Comparison of ENCODE assay signal across 8 cellular contexts in the genomic region with DNA sequence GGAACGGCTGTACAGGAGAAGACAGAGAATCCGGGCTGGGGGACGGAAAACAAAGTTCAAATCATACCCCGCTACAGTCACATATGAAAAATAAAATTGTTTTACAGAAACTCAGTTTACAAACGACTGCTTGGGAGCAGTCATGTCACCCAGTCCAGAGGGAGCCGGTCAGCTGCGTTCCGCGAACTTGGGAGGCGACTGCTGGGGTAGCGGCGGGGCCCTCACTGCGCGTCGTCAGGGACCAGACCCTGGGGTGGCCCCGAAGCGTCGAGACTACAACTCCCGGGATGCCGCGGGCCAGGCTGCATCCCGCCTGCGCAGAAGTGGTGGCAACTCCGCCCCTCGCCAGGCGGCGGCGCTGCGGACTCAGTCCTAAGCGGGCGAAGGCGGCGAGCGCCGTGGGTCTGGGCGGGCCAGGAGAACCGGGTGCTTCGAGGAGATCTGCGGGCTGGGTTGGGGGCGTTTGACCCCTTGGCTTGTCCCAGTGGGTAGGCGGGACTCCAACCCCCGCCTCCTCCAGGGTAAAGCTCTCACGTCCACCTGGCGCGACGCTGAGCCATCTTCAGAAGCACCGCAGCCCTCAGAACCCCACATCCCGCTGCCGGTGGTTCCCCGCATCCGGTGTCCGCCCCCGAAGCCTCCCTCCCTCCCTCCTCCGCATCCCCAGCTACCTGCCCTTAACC. TPM values are rescaled to one million over a fixed set of nuclear protein-coding genes. Genes with fewer than 3 reads are reported as not detected.
DNase-seq lines count a peak whose midpoint lies in the region; ATAC-seq and TF ChIP-seq lines count a peak whose summit lies in the region.

No MANE protein-coding gene starts in this region.

- peak overlapping the region; percentile 96 to 99 (median 98) for H3K4me3 Mint-ChIP-seq in naive B cell
- peak overlapping the region; percentile 89 for H3K4me3 Mint-ChIP-seq in stimulated activated effector memory CD8-positive, alpha-beta T cell treated with anti-CD3 and anti-CD28 coated beads, Interleukin-12 subunit alpha, Interleukin-12 subunit beta, amount 100 ng/mL, for 72 hours

- ATAC-seq in GM21737 (IDR thresholded peaks at IDR 0.05; ENCODE audit: unreplicated experiment) = peak; percentile 84
- ATAC-seq in naive B cell (ENCODE audit: low read depth in 2 of 2) = peak; percentile 83 to 86
- peak; percentile 92 for ATAC-seq in stimulated activated effector memory CD8-positive, alpha-beta T cell treated with anti-CD3 and anti-CD28 coated beads, Interleukin-12 subunit alpha, Interleukin-12 subunit beta, amount 100 ng/mL, for 72 hours

- peaks cover 55 to 87% (median 82%) of the 10 kb centered on the region in 3 donors for H3K4me1 Mint-ChIP-seq in naive B cell
- H3K4me1 Mint-ChIP-seq in stimulated activated effector memory CD8-positive, alpha-beta T cell treated with anti-CD3 and anti-CD28 coated beads, Interleukin-12 subunit alpha, Interleukin-12 subunit beta, amount 100 ng/mL, for 72 hours = peaks cover 58% of the 10 kb centered on the region

- H3K36me3 ChIP-seq in DOHH2 (ENCODE audit: control insufficient read depth, low read length) = peaks cover 19% of the 10 kb centered on the region
- H3K36me3 ChIP-seq in PC-9 (ENCODE audit: low read depth) = no peaks in the 10 kb centered on the region
- H3K36me3 ChIP-seq in esophagus squamous epithelium = no peaks in the 10 kb centered on the region

- H3K9me3 ChIP-seq in DOHH2 (ENCODE audit: control insufficient read depth, insufficient read depth, low read length) (no peaks in the 10 kb centered on the region), PC-9 (ENCODE audit: insufficient read depth, low read depth) (no peaks in the 10 kb centered on the region), esophagus squamous epithelium (no peaks in the 10 kb centered on the region)

- no TSS peak for BruUV-seq in PC-9 (replicated peaks; lab: Mats Ljungman, UMichigan)

- WGBS in esophagus squamous epithelium, 2 donors = 1 to 2% methylated on average over 6 to 15 of the region's 54 CpGs

- H3K4me1 ChIP-seq in DOHH2 (ENCODE audit: control insufficient read depth, low read length) = peaks cover 51% of the 10 kb centered on the region
- H3K4me1 ChIP-seq in PC-9 (replicated peaks; ENCODE audit: insufficient read depth) = peaks cover 5% of the 10 kb centered on the region; the same call in 1 of the 2 replicates
- H3K4me1 ChIP-seq in esophagus squamous epithelium = peaks cover 8 to 63% (median 15%) of the 10 kb centered on the region in 3 donors

- in situ Hi-C loops in KBM-7 (cut with MboI; ENCODE audit: low pct_unique_long_range_greater_than_20kb, low sequenced_read_pairs) = no loop called here

- intact Hi-C loops in PC-9 (cut with micrococcal nuclease; ENCODE audit: unreplicated experiment) (loop anchor here (1.0 to 5.0 kb wide), 4 partner anchors 42 to 181 kb away; partner anchors contain the start of genes CREB3, FAM221B, TESK1 and TLN1), esophagus squamous epithelium (cut with DNase I) (no loop called here)

- H3F3A ChIP-seq in DOHH2 (ENCODE audit: control insufficient read depth, insufficient read depth) (peaks cover 34% of the 10 kb centered on the region), PC-9 (ENCODE audit: insufficient read depth, low read depth) (no peaks in the 10 kb centered on the region)

- no peaks in the 10 kb centered on the region for H3K27me3 Mint-ChIP-seq in naive B cell

- peak; percentile 88 for TF ChIP-seq CTCF in DOHH2 (IDR thresholded peaks at IDR 0.05; ENCODE audit: low read depth, low read length, poor library complexity, severe bottlenecking)
- peak; percentile 73 for TF ChIP-seq CTCF in PC-9 (conservative IDR thresholded peaks at IDR 0.05)
- peak; percentile 93 to 99 (median 98) for TF ChIP-seq CTCF in esophagus squamous epithelium (IDR thresholded peaks at IDR 0.05)

- DNase-seq in KBM-7 (peak; percentile 96), PC-9 (peak; percentile 61 to 88), esophagus squamous epithelium (lab: John Stamatoyannopoulos, UW) (peak; percentile 57), naive B cell (peak; percentile 92)
- DNase-seq in activated T-cell treated with anti-CD3 and anti-CD28 coated beads, Interleukin-2, amount 50 U/mL, for 48 hours = peak; percentile 95 to 96
- peak; percentile 96 for DNase-seq in stimulated activated effector memory CD8-positive, alpha-beta T cell treated with anti-CD3 and anti-CD28 coated beads, Interleukin-12 subunit alpha, Interleukin-12 subunit beta, amount 100 ng/mL, for 72 hours (ENCODE audit: low spot score in 2 of 2)

- CTCF ChIA-PET in PC-9 (lab: Charles Lee) = interaction anchor here (0.5 to 1.5 kb wide), 4 partner anchors 236 to 467 kb away, joined by 3 to 6 read pairs (median 4); no protein-coding TSS in a partner anchor

- H3K27ac Mint-ChIP-seq in naive B cell = peak overlapping the region; percentile 96 to 99 (median 98)
- H3K27ac Mint-ChIP-seq in stimulated activated effector memory CD8-positive, alpha-beta T cell treated with anti-CD3 and anti-CD28 coated beads, Interleukin-12 subunit alpha, Interleukin-12 subunit beta, amount 100 ng/mL, for 72 hours = peak overlapping the region; percentile 96

- POLR2A ChIA-PET in PC-9 (lab: Charles Lee; ENCODE audit: unreplicated experiment) = interaction anchor here (1.0 kb wide), 1 partner anchor 18 kb away, joined by 3 read pairs; the partner anchor contains the start of gene ARHGEF39

- H3K4me2 ChIP-seq in DOHH2 (ENCODE audit: low read length) (peak overlapping the region; percentile 96), PC-9 (peak overlapping the region; percentile 81)

- H3K4me3 ChIP-seq in DOHH2 (ENCODE audit: low read length) (peak overlapping the region; percentile 85), PC-9 (peak overlapping the region; percentile 71), esophagus squamous epithelium (peak overlapping the region; percentile 35 to 75 (median 60))

- peak in 3 of 4 donors; percentile 10 to 92 (median 84) for TF ChIP-seq POLR2A in esophagus squamous epithelium (IDR thresholded peaks at IDR 0.05)

- no peaks in the 10 kb centered on the region for H3K36me3 Mint-ChIP-seq in naive B cell
- peaks cover 52% of the 10 kb centered on the region for H3K36me3 Mint-ChIP-seq in stimulated activated effector memory CD8-positive, alpha-beta T cell treated with anti-CD3 and anti-CD28 coated beads, Interleukin-12 subunit alpha, Interleukin-12 subunit beta, amount 100 ng/mL, for 72 hours

- H3K9me2 ChIP-seq in DOHH2 (replicated peaks; ENCODE audit: control insufficient read depth, low read length) (no peaks in the 10 kb centered on the region), PC-9 (ENCODE audit: insufficient read depth) (no peaks in the 10 kb centered on the region)

- no peaks in the 10 kb centered on the region for H3K27me3 ChIP-seq in DOHH2 (ENCODE audit: control insufficient read depth, low read length)
- no peaks in the 10 kb centered on the region for H3K27me3 ChIP-seq in PC-9 (ENCODE audit: insufficient read depth, low read depth)
- H3K27me3 ChIP-seq in esophagus squamous epithelium = no peaks in the 10 kb centered on the region

- H3K79me2 ChIP-seq in DOHH2 (ENCODE audit: control insufficient read depth, low read length) (peaks cover 25% of the 10 kb centered on the region), PC-9 (ENCODE audit: low read depth) (no peaks in the 10 kb centered on the region)

- no peaks in the 10 kb centered on the region for H3K9me3 Mint-ChIP-seq in naive B cell
- H3K9me3 Mint-ChIP-seq in stimulated activated effector memory CD8-positive, alpha-beta T cell treated with anti-CD3 and anti-CD28 coated beads, Interleukin-12 subunit alpha, Interleukin-12 subunit beta, amount 100 ng/mL, for 72 hours = no peaks in the 10 kb centered on the region

- H3K27ac ChIP-seq in DOHH2 (ENCODE audit: low read depth, low read length) (peak overlapping the region; percentile 87), PC-9 (peak overlapping the region; percentile 66), esophagus squamous epithelium (peak overlapping the region; percentile 79 to 94 (median 88))

- H4K20me1 ChIP-seq in DOHH2 (ENCODE audit: control insufficient read depth, insufficient read depth, low read depth, low read length) (no peaks in the 10 kb centered on the region), PC-9 (ENCODE audit: insufficient read depth) (no peaks in the 10 kb centered on the region)

- peak overlapping the region; percentile 92 for H2AFZ ChIP-seq in PC-9

RNA-seq across cellular contexts. Expression of gene SIT1, which starts 4.0 kb away (rescaled TPM):
- not detected in 2 replicates for total RNA-seq in PC-9 (2021)
- 1 to 10 TPM in 3 of 4 donors, under 1 TPM in 1; 0.42 to 4.2 (median 1.5) TPM for total RNA-seq in esophagus squamous epithelium
- polyA plus RNA-seq in naive B cell (ENCODE audit: low read depth in 6 of 6) = 100 to 1,000 TPM in 1 of 6 donors, 10 to 100 TPM in 5; 56.8 to 107 (median 73.5) TPM

RNA-seq across cellular contexts. Expression of gene RMRP, which starts 11.1 kb away (rescaled TPM):
- total RNA-seq in PC-9 (2021) (13,432 and 13,506 TPM in 2 replicates), esophagus squamous epithelium (1,000 to 10,000 TPM in 3 of 4 donors, 100 to 1,000 TPM in 1; 759 to 4,621 (median 3,503) TPM)
- polyA plus RNA-seq in naive B cell (ENCODE audit: low read depth in 6 of 6) = 10 to 100 TPM in 4 of 6 donors, not detected in 2; 41.0 to 72.3 (median 56.5) TPM

RNA-seq across cellular contexts. Expression of gene CCDC107, which starts 11.4 kb away (rescaled TPM):
- total RNA-seq in PC-9 (2021) = 6.9 and 10.5 TPM in 2 replicates
- total RNA-seq in esophagus squamous epithelium = 10 to 100 TPM in 3 of 4 donors, 1 to 10 TPM in 1; 6.6 to 19.6 (median 14.2) TPM
- polyA plus RNA-seq in naive B cell (ENCODE audit: low read depth in 6 of 6) = 10 to 100 TPM; 42.7 to 60.2 (median 51.5) TPM

RNA-seq across cellular contexts. Expression of gene ARHGEF39, which starts 18.3 kb away (rescaled TPM):
- total RNA-seq in PC-9 (2021) (13.5 and 15.6 TPM in 2 replicates), esophagus squamous epithelium (10 to 100 TPM in 1 of 4 donors, 1 to 10 TPM in 3; 1.3 to 17.5 (median 5.1) TPM)
- 1 to 10 TPM in 5 of 6 donors, under 1 TPM in 1; 0.90 to 4.0 (median 2.4) TPM for polyA plus RNA-seq in naive B cell (ENCODE audit: low read depth in 6 of 6)

RNA-seq across cellular contexts. Expression of gene CA9, which starts 27.0 kb away (rescaled TPM):
- total RNA-seq in PC-9 (2021) (2.5 and 6.6 TPM in 2 replicates), esophagus squamous epithelium (1 to 10 TPM in 1 of 4 donors, not detected in 3; 2.2 TPM)
- polyA plus RNA-seq in naive B cell (ENCODE audit: low read depth in 6 of 6) = not detected

Comparison
In these comparisons a context has a peak if more than half of its experiments do, and no peak if none do; other contexts are left out.
1. Peak in every context shown above with its lines: DNase-seq, ATAC-seq, H3K4me3 ChIP-seq and H3K27ac ChIP-seq.